In the genomic region with DNA sequence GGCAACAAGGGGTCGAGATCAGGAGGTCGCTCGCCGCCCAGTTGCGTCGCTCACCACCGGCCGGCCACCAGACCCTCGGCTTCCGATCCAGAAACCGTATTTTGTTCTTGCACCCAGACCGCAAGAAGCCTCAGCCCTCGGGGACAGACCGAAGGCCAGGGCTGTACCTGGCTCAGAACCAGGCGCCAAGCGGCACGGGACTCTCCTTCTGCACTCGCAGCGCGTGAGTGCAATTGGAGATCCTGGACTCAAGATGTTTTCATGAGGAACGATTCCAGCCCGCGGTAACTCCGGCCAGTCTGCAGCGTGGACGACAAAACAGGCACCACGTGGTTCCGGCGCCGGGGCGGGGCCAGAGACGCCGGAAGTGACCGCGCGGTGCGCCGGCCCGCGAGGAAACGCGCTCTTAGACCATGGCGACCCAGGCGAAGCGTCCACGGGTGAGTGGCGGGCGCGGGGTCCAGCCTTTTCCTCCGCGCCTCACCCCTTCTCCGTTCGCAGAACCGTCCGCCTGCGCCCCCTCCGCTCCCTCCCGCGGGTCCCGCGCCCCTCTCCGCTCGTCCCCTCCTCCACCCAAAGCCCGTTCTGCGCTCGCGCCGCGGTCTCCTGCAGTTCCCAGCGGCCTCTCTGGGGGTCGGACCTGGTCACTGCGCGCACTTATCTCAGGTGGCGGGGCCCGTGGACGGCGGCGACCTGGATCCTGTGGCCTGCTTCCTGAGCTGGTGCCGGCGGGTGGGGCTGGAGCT, we compare ENCODE assay signal across 9 cellular contexts. TPM values are rescaled to one million over a fixed set of nuclear protein-coding genes. Genes with fewer than 3 reads are reported as not detected.
DNase-seq lines count a peak whose midpoint lies in the region; ATAC-seq, FAIRE-seq and TF ChIP-seq lines count a peak whose summit lies in the region.
"Had no signal": no experiment of that assay in that cellular context is flagged by ENCODE, and none has a peak within 500 bp of the region (broad histone marks: within the 10 kb centered on the region; RNA-seq: fewer than 3 reads in every experiment).

SETD6 (plus strand) TSS at position 393 of the 746 bp plus-strand sequence; CDS start at position 414, 21 bp downstream.

- ATAC-seq in HG02943 (IDR thresholded peaks at IDR 0.05; ENCODE audit: low read depth, unreplicated experiment), result peak; percentile 75
- ATAC-seq in central memory CD8-positive, alpha-beta T cell (replicated peaks; ENCODE audit: extremely low read depth, poor library complexity, severe bottlenecking), result peak; percentile 76

- FAIRE-seq in keratinocyte (lab: Jason Lieb, UNC), result no peak
- FAIRE-seq: G401.6 had no signal

- H3K36me3 ChIP-seq in keratinocyte (ENCODE audit: control insufficient read depth in 2 of 2, extremely low read depth in 1 of 2, insufficient read depth in 2 of 2, low read length in 2 of 2), result peaks cover 9 to 30% of the 10 kb centered on the region in 2 experiments

- TF ChIP-seq CTCF in keratinocyte (optimal IDR thresholded peaks at IDR 0.05 in 1 of 3, IDR thresholded peaks at IDR 0.05 in 1 of 3, conservative IDR thresholded peaks at IDR 0.05 in 1 of 3; ENCODE audit: extremely low read depth in 1 of 3, insufficient read depth in 2 of 3, low read length in 3 of 3), result peak in 1 of 3 experiments; percentile 24

- H2AFZ ChIP-seq in keratinocyte (ENCODE audit: control insufficient read depth, low read length), result peak within 1 kb of the TSS; percentile 87

- H3K79me2 ChIP-seq in keratinocyte (ENCODE audit: control insufficient read depth, insufficient read depth, low read length), result no peaks in the 10 kb centered on the region

- H3K4me3 Mint-ChIP-seq in central memory CD8-positive, alpha-beta T cell, result peak within 1 kb of the TSS; percentile 85

- H3K27me3 Mint-ChIP-seq in central memory CD8-positive, alpha-beta T cell, result no peaks in the 10 kb centered on the region

- H4K20me1 ChIP-seq in keratinocyte (ENCODE audit: control insufficient read depth, extremely low read depth, insufficient read depth, low read length), result peaks cover 11% of the 10 kb centered on the region

- peaks cover 26% of the 10 kb centered on the region for H3K36me3 Mint-ChIP-seq in central memory CD8-positive, alpha-beta T cell (ENCODE audit: insufficient read depth)

- peaks cover 26% of the 10 kb centered on the region for H3K4me1 Mint-ChIP-seq in central memory CD8-positive, alpha-beta T cell

- dilution Hi-C loops in keratinocyte (cut with MboI; ENCODE audit: extremely low pct_ligation_motif_present, low sequenced_read_pairs), result no loop called here

- H3K4me3 ChIP-seq in keratinocyte (ENCODE audit: control insufficient read depth in 2 of 3, extremely low read depth in 1 of 3, insufficient read depth in 2 of 3, low read depth in 1 of 3, low read length in 3 of 3), result peak within 1 kb of the TSS; percentile 66 to 91 (median 78)

- H3K9me3 ChIP-seq in keratinocyte (ENCODE audit: control insufficient read depth, low read depth, low read length), result no peaks in the 10 kb centered on the region

- H3K27ac ChIP-seq in keratinocyte (ENCODE audit: control insufficient read depth, insufficient read depth, low read length), result peak within 1 kb of the TSS; percentile 74

- peaks cover 14% of the 10 kb centered on the region for H3K4me1 ChIP-seq in keratinocyte (ENCODE audit: control insufficient read depth, extremely low read depth, insufficient read depth, low read length)

- peak within 1 kb of the TSS; percentile 82 for H3K9ac ChIP-seq in keratinocyte (ENCODE audit: control insufficient read depth, extremely low read depth, insufficient read depth, low read length)

- peak within 1 kb of the TSS; percentile 85 for H3K27ac Mint-ChIP-seq in central memory CD8-positive, alpha-beta T cell (ENCODE audit: low read depth)

- no peaks in the 10 kb centered on the region for H3K27me3 ChIP-seq in keratinocyte (ENCODE audit: control insufficient read depth, extremely low read depth, insufficient read depth, low read length)

- no peaks in the 10 kb centered on the region for H3K9me3 Mint-ChIP-seq in central memory CD8-positive, alpha-beta T cell

- H3K9me1 ChIP-seq in keratinocyte (ENCODE audit: control insufficient read depth, extremely low read depth, insufficient read depth, low read length), result no peaks in the 10 kb centered on the region

- H3K4me2 ChIP-seq in keratinocyte (ENCODE audit: control insufficient read depth, extremely low read depth, insufficient read depth, low read depth, low read length), result peak within 1 kb of the TSS; percentile 87

- DNase-seq in NCI-H2081 (lab: John Stamatoyannopoulos, UW) (peak; percentile 64 to 76), NCI-H2081 treated with DMSO at 0.1 percent for 48 hours (lab: John Stamatoyannopoulos, UW) (no peak), NCI-H2171 treated with DMSO at 0.1 percent for 48 hours (lab: John Stamatoyannopoulos, UW) (peak; percentile 77), keratinocyte (ENCODE audit: low read depth, low spot score) (peak; percentile 25)
- DNase-seq in activated CD4-positive, CD25-positive, alpha-beta regulatory T cell treated with anti-CD3 and anti-CD28 coated beads, Interleukin-2, amount 50 U/mL, for 16 hours (ENCODE audit: low read depth, low spot score), result peak; percentile 47
- peak in 1 of 2 donors; percentile 40 for DNase-seq in central memory CD8-positive, alpha-beta T cell (ENCODE audit: low spot score in 2 of 2)
- DNase-seq in stimulated activated CD4-positive, alpha-beta T cell treated with anti-CD3 and anti-CD28 coated beads, Interleukin-12 subunit alpha, Interleukin-12 subunit beta, amount 100 ng/mL, for 4 hours, result peak; percentile 79

RNA-seq across cellular contexts. Expression of gene SETD6, which starts in this region (rescaled TPM):
- 9.6 to 13.5 TPM (median 10.3 TPM) in 3 replicates for polyA plus RNA-seq in keratinocyte
- 5.0 TPM for polyA plus RNA-seq in keratinocyte (2011; ENCODE audit: low read depth)
- 5.4 TPM in 2 replicates for polyA plus RNA-seq in keratinocyte (2011; cell fraction: cytosol; rRNA removed)
- 25.7 and 28.0 TPM in 2 replicates for polyA plus RNA-seq in keratinocyte (2011; cell fraction: nucleus; rRNA removed)
- polyA plus RNA-seq in keratinocyte (2012; ENCODE audit: low replicate concordance), result 10.0 and 14.4 TPM in 2 replicates
- 2.8 to 9.2 TPM (median 4.3 TPM) in 3 replicates for polyA minus RNA-seq in keratinocyte
- polyA minus RNA-seq in keratinocyte (2011; cell fraction: cytosol; rRNA and poly(A)+ RNA removed), result 11.5 TPM
- polyA minus RNA-seq in keratinocyte (2011; cell fraction: nucleus; rRNA and poly(A)+ RNA removed), result 5.0 and 5.1 TPM in 2 replicates
